19 cellular contexts compared by ENCODE assay signal in genomic region chr2:177806025-177806424, GRCh38.
DNase-seq lines count a peak whose midpoint lies in the region; ATAC-seq, FAIRE-seq and TF ChIP-seq lines count a peak whose summit lies in the region.
"Had no signal": no experiment of that assay in that cellular context is flagged by ENCODE, and none has a peak within 500 bp of the region (broad histone marks: within the 10 kb centered on the region; RNA-seq: fewer than 3 reads in every experiment).

No MANE protein-coding gene starts in this region.

- H3K9me3 Mint-ChIP-seq in astrocyte (ENCODE audit: unreplicated experiment): no peaks in the 10 kb centered on the region

- peak; percentile 85 for DNase-seq in GM04503 (ENCODE audit: low read depth)
- peak; percentile 87 for DNase-seq in astrocyte (ENCODE audit: low read depth)
- DNase-seq in fibroblast of peridontal ligament (ENCODE audit: extremely low read depth): peak; percentile 54
- DNase-seq in stromal cell of bone marrow (ENCODE audit: low read depth): peak; percentile 31
- no peak for DNase-seq in upper lobe of right lung
- no peak for DNase-seq in NCI-H526 treated with DMSO at 0.1 percent for 48 hours (lab: John Stamatoyannopoulos, UW)
- DNase-seq: CD8-positive, alpha-beta memory T cell; DND-41; GF-D8; NCI-H146; NCI-H2081; NCI-H510A had no signal

- H3K9me3 ChIP-seq in astrocyte (ENCODE audit: insufficient read depth, low read depth, low read length) (no peaks in the 10 kb centered on the region), upper lobe of right lung (no peaks in the 10 kb centered on the region)
- H3K9me3 ChIP-seq: HAP-1, SJSA1 had no signal

- no peak overlapping the region for H3K4me3 Mint-ChIP-seq in astrocyte (ENCODE audit: unreplicated experiment)
- H3K4me3 Mint-ChIP-seq: CD8-positive, alpha-beta memory T cell had no signal

- no peak overlapping the region for H3K27ac Mint-ChIP-seq in astrocyte (ENCODE audit: unreplicated experiment)
- H3K27ac Mint-ChIP-seq: CD8-positive, alpha-beta memory T cell had no signal

- H3K9ac ChIP-seq in astrocyte (ENCODE audit: low read length): no peak overlapping the region
- H3K9ac ChIP-seq: BLaER1 treated with 17β-estradiol and CSF1 and Interleukin-3, amounts not matched to agents 10 nM and 100 nM had no signal

- H3K4me3 ChIP-seq in astrocyte (ENCODE audit: insufficient read depth, low read depth, low read length) (no peak overlapping the region), upper lobe of right lung (no peak overlapping the region)
- H3K4me3 ChIP-seq: BLaER1 treated with 17β-estradiol and CSF1 and Interleukin-3, amounts not matched to agents 10 nM and 100 nM; HAP-1; SJSA1 had no signal

- H3K27me3 ChIP-seq in astrocyte (ENCODE audit: insufficient read depth, low read length): no peaks in the 10 kb centered on the region
- H3K27me3 ChIP-seq in upper lobe of right lung: no peaks in the 10 kb centered on the region
- H3K27me3 ChIP-seq: BLaER1 treated with 17β-estradiol and CSF1 and Interleukin-3, amounts not matched to agents 10 nM and 100 nM; SJSA1 had no signal

- H3K27ac ChIP-seq in astrocyte (ENCODE audit: low read depth, low read length) (no peak overlapping the region), upper lobe of right lung (no peak overlapping the region)
- H3K27ac ChIP-seq: BLaER1 treated with 17β-estradiol and CSF1 and Interleukin-3, amounts not matched to agents 10 nM and 100 nM; HL-60; SJSA1 had no signal

- intact Hi-C loops in upper lobe of right lung (cut with DNase I): no loop called here

- ATAC-seq in HG03571 (IDR thresholded peaks at IDR 0.05; ENCODE audit: unreplicated experiment) (no peak), upper lobe of right lung (no peak), GM21381 (IDR thresholded peaks at IDR 0.05; ENCODE audit: unreplicated experiment) (no peak)

- H4K20me1 ChIP-seq in astrocyte (ENCODE audit: insufficient read depth, low read length): no peaks in the 10 kb centered on the region
- H4K20me1 ChIP-seq: BLaER1 treated with 17β-estradiol and CSF1 and Interleukin-3, amounts not matched to agents 10 nM and 100 nM had no signal

- FAIRE-seq in astrocyte (lab: Jason Lieb, UNC): no peak
- FAIRE-seq: HTR-8/SVneo had no signal

- peaks cover 3% of the 10 kb centered on the region for H3K27me3 Mint-ChIP-seq in astrocyte (ENCODE audit: low read depth, unreplicated experiment)

- no peaks in the 10 kb centered on the region for H3K36me3 Mint-ChIP-seq in astrocyte (ENCODE audit: low read depth, unreplicated experiment)
- H3K36me3 Mint-ChIP-seq: CD8-positive, alpha-beta memory T cell had no signal

- H3K4me2 ChIP-seq in astrocyte (ENCODE audit: low read length): no peak overlapping the region
- H3K4me2 ChIP-seq: BLaER1 treated with 17β-estradiol and CSF1 and Interleukin-3, amounts not matched to agents 10 nM and 100 nM had no signal

- H3K36me3 ChIP-seq in astrocyte (ENCODE audit: insufficient read depth, low read length): no peaks in the 10 kb centered on the region
- no peaks in the 10 kb centered on the region for H3K36me3 ChIP-seq in upper lobe of right lung
- H3K36me3 ChIP-seq: BLaER1 treated with 17β-estradiol and CSF1 and Interleukin-3, amounts not matched to agents 10 nM and 100 nM; HAP-1; SJSA1 had no signal

- H2AFZ ChIP-seq in astrocyte (ENCODE audit: low read depth, low read length): no peak overlapping the region

- peaks cover 9% of the 10 kb centered on the region for H3K4me1 Mint-ChIP-seq in astrocyte (ENCODE audit: low read depth, unreplicated experiment)
- H3K4me1 Mint-ChIP-seq: CD8-positive, alpha-beta memory T cell had no signal

- H3K79me2 ChIP-seq in astrocyte (ENCODE audit: insufficient read depth, low read length): no peaks in the 10 kb centered on the region

- H3K4me1 ChIP-seq in astrocyte (ENCODE audit: insufficient read depth, low read length): no peaks in the 10 kb centered on the region
- H3K4me1 ChIP-seq in upper lobe of right lung: no peaks in the 10 kb centered on the region
- H3K4me1 ChIP-seq: BLaER1 treated with 17β-estradiol and CSF1 and Interleukin-3, amounts not matched to agents 10 nM and 100 nM; HAP-1; SJSA1 had no signal

- TF ChIP-seq CTCF in astrocyte (IDR thresholded peaks at IDR 0.05; ENCODE audit: insufficient read depth, low read depth, low read length): no peak
- TF ChIP-seq CTCF in upper lobe of right lung (IDR thresholded peaks at IDR 0.05): no peak

Comparison
In these comparisons a context has a peak if more than half of its experiments do, and no peak if none do; other contexts are left out.
1. DNase-seq: peak in GM04503 (single experiment), astrocyte (single experiment), fibroblast of peridontal ligament (single experiment) and stromal cell of bone marrow (single experiment); none in upper lobe of right lung (single experiment) and NCI-H526 treated with DMSO at 0.1 percent for 48 hours (single experiment).